1 cellular context compared by ENCODE assay signal in the genomic region with DNA sequence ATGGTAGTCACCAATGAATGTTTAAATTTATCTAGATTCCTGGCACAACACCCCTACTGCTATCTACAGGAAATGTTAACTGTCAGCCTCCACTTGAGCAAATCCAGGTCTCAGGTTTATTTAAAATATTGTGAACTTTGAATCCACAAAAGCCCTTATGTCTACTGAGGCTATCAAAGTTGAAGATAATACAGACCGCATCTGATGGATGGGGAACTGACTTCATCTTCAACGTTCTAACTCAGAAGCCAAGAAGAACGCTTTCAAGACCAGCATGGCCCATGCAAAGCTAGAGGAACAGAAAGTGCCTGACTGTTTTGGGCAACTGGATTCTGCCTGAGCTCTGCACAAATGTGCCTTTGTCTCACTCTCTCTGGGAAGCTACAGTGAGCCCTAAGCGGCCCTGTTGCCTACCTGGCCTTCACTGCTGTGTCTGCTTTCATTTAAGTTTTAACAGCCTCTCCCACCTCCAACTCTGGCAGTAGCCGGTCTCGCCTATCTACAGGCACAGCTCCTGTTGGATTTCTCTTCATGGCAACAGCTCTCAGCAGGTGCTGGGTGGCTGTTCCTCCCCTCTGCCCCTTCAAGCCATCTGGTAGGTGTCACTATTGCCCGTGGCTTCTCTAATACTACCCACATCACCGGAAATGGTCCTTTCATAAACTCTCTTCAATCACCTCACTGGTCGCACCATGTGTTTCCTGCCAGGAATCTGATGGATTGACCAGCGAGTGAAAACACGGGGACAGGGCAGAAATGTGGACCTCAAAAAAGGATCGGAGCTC.
TF ChIP-seq lines count a peak whose summit lies in the region.

No MANE protein-coding gene starts in this region.

TF ChIP-seq in GM12878, 131 proteins besides CTCF, POLR2A, EP300 and RAD21:
- no peak for TF ChIP-seq CHD2 (IDR thresholded peaks at IDR 0.05; ENCODE audit: borderline replicate concordance, low read depth, low read length)
- peak; percentile 20; the same call in 1 of the 2 replicates for TF ChIP-seq IKZF1 (conservative IDR thresholded peaks at IDR 0.05)
- TF ChIP-seq STAT3 (IDR thresholded peaks at IDR 0.05; ENCODE audit: low read depth, low read length) = no peak
- TF ChIP-seq, protein P1, sequence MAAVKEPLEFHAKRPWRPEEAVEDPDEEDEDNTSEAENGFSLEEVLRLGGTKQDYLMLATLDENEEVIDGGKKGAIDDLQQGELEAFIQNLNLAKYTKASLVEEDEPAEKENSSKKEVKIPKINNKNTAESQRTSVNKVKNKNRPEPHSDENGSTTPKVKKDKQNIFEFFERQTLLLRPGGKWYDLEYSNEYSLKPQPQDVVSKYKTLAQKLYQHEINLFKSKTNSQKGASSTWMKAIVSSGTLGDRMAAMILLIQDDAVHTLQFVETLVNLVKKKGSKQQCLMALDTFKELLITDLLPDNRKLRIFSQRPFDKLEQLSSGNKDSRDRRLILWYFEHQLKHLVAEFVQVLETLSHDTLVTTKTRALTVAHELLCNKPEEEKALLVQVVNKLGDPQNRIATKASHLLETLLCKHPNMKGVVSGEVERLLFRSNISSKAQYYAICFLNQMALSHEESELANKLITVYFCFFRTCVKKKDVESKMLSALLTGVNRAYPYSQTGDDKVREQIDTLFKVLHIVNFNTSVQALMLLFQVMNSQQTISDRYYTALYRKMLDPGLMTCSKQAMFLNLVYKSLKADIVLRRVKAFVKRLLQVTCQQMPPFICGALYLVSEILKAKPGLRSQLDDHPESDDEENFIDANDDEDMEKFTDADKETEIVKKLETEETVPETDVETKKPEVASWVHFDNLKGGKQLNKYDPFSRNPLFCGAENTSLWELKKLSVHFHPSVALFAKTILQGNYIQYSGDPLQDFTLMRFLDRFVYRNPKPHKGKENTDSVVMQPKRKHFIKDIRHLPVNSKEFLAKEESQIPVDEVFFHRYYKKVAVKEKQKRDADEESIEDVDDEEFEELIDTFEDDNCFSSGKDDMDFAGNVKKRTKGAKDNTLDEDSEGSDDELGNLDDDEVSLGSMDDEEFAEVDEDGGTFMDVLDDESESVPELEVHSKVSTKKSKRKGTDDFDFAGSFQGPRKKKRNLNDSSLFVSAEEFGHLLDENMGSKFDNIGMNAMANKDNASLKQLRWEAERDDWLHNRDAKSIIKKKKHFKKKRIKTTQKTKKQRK (IDR thresholded peaks at IDR 0.05; ENCODE audit: low read depth, low read length) = no peak
- TF ChIP-seq ZSCAN29 (IDR thresholded peaks at IDR 0.05) = no peak
- peak; percentile 5; the same call in 1 of the 2 replicates for TF ChIP-seq DPF2 (IDR thresholded peaks at IDR 0.05)
